8 cellular contexts compared by ENCODE assay signal in the genomic region with DNA sequence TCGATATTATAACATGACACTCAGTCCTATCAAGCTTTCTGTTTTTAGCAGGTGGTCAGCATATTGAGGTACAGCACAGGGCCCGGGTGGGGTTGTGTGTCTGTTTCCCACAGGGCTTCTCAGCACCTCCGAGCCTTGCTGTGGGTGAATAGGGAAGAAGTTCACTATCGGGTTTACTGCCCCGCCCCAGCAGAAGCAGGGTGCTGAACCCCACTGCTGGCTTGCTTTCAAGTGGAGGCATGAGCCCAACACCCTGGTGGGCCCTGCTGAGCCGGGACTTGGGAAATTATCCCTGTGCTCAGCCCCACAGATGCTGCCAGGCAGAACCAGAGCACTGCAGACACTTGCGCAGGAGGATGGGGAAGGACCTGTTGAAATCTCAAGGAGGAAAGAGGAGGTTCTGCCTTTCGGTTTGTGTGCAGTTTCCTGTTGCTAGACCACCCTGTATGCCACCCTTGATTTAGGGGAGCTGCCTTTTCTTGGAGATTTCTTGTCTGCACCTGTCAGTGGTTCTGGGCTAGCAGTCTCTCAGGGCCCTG.
"Had no signal": no experiment of that assay in that cellular context is flagged by ENCODE, and none has a peak within 500 bp of the region (broad histone marks: within the 10 kb centered on the region; RNA-seq: fewer than 3 reads in every experiment).

No MANE protein-coding gene starts in this region.

- H3K36me3 ChIP-seq: HAP-1 had no signal

- H3K4me3 ChIP-seq: GM23248, HAP-1, K562 had no signal

- H3K27ac ChIP-seq: GM23248 had no signal

- H3K4me1 ChIP-seq: HAP-1 had no signal

- FAIRE-seq: HTR-8/SVneo, K562 had no signal

- DNase-seq: GM23248, GOT3, H7, HFFc6, IMR-90 had no signal
